In genomic region chr18:2087877-2088673, GRCh38 we compare ENCODE assay signal across 14 cellular contexts.
A peak's percentile ranks its signal among the peaks of the same experiment; 100 is the strongest.
DNase-seq lines count a peak whose midpoint lies in the region; ATAC-seq and TF ChIP-seq lines count a peak whose summit lies in the region.
"Had no signal": no experiment of that assay in that cellular context is flagged by ENCODE, and none has a peak within 500 bp of the region (broad histone marks: within the 10 kb centered on the region; RNA-seq: fewer than 3 reads in every experiment).

No MANE protein-coding gene starts in this region.

- H3K4me3 Mint-ChIP-seq in CD14-positive monocyte = no peak overlapping the region

- no peak for ATAC-seq in GM19351 (IDR thresholded peaks at IDR 0.05; ENCODE audit: unreplicated experiment)

- H3K4me3 ChIP-seq in epithelial cell of proximal tubule (ENCODE audit: low read depth, low read length) = no peak overlapping the region
- no peak overlapping the region for H3K4me3 ChIP-seq in MG63
- H3K4me3 ChIP-seq: coronary artery, esophagus muscularis mucosa had no signal

- no peaks in the 10 kb centered on the region for H3K9me3 ChIP-seq in MG63
- H3K9me3 ChIP-seq: esophagus muscularis mucosa had no signal

- no peaks in the 10 kb centered on the region for H3K27me3 ChIP-seq in MG63
- H3K27me3 ChIP-seq: esophagus muscularis mucosa had no signal

- H3K4me1 Mint-ChIP-seq in CD14-positive monocyte = peaks cover 18% of the 10 kb centered on the region

- no peaks in the 10 kb centered on the region for H3K9me3 Mint-ChIP-seq in CD14-positive monocyte

- no peak for TF ChIP-seq CTCF in CD14-positive monocyte (IDR thresholded peaks at IDR 0.05)
- TF ChIP-seq CTCF in epithelial cell of proximal tubule (conservative IDR thresholded peaks at IDR 0.05; ENCODE audit: low read depth, low read length) = no peak

- H3K27me3 Mint-ChIP-seq in CD14-positive monocyte (ENCODE audit: low read depth in 3 of 3) = no peaks in the 10 kb centered on the region

- no peaks in the 10 kb centered on the region for H3K36me3 ChIP-seq in MG63
- H3K36me3 ChIP-seq: esophagus muscularis mucosa had no signal

- H3K36me3 Mint-ChIP-seq in CD14-positive monocyte = no peaks in the 10 kb centered on the region

- H3K27ac Mint-ChIP-seq in CD14-positive monocyte = peak overlapping the region in 6 of 7 donors; percentile 1 to 73 (median 10)

- DNase-seq in CD14-positive monocyte (ENCODE audit: low spot score) (no peak), NCI-H82 (lab: John Stamatoyannopoulos, UW) (peak; percentile 91), epithelial cell of proximal tubule (ENCODE audit: low read depth) (peak; percentile 27), myocyte (ENCODE audit: low read depth) (peak; percentile 42), MG63 (no peak), NCI-H2029 treated with DMSO at 0.1 percent for 48 hours (lab: John Stamatoyannopoulos, UW) (no peak), OCI-M1 (lab: John Stamatoyannopoulos, UW) (no peak)
- DNase-seq: DMS53, midbrain, NCI-H1930, SW 1271 had no signal

- intact Hi-C loops in CD14-positive monocyte (cut with micrococcal nuclease) = no loop called here

Comparison
In these comparisons a context has a peak if more than half of its experiments do, and no peak if none do; other contexts are left out.
1. DNase-seq: peak in NCI-H82 (single experiment), epithelial cell of proximal tubule (single experiment) and myocyte (single experiment); none in CD14-positive monocyte (single experiment), MG63 (single experiment), NCI-H2029 treated with DMSO at 0.1 percent for 48 hours (single experiment) and OCI-M1 (single experiment).